In the genomic region with DNA sequence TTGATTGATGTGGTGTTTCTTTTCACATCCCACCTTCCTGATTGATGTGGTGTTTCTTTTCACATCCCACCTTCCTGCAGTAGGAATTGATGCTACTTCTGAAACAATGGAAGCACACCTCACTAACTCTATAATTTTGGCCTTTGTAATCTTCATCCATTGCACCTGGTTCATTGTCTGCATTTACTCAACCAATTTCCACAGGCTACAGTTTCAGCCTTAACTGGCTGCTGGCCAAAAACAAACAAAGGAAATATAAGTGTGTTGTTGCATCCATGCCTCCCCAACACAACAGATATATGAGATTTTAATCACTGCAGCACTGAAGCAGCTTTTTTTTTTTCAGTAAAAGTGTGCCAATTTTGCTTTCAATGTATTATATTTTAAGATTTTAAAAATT, we compare ENCODE assay signal across 17 cellular contexts.
DNase-seq lines count a peak whose midpoint lies in the region; ATAC-seq and TF ChIP-seq lines count a peak whose summit lies in the region.
"Had no signal": no experiment of that assay in that cellular context is flagged by ENCODE, and none has a peak within 500 bp of the region (broad histone marks: within the 10 kb centered on the region; RNA-seq: fewer than 3 reads in every experiment).

No MANE protein-coding gene starts in this region.

- H3K9me3 ChIP-seq in CD8-positive, alpha-beta T cell (ENCODE audit: low read length) = no peaks in the 10 kb centered on the region
- H3K9me3 ChIP-seq: SJSA1 had no signal

- no peak overlapping the region for H3K27ac Mint-ChIP-seq in CD8-positive, alpha-beta T cell
- no peak overlapping the region for H3K27ac Mint-ChIP-seq in mesothelial cell of epicardium

- H3K4me3 Mint-ChIP-seq in CD8-positive, alpha-beta T cell = no peak overlapping the region
- H3K4me3 Mint-ChIP-seq in mesothelial cell of epicardium = no peak overlapping the region

- H3K4me1 ChIP-seq in CD8-positive, alpha-beta T cell (ENCODE audit: insufficient read depth, low read length) = no peaks in the 10 kb centered on the region
- H3K4me1 ChIP-seq: SJSA1 had no signal

- no peak overlapping the region for H3K4me3 ChIP-seq in CD8-positive, alpha-beta T cell (ENCODE audit: low read depth, low read length)
- H3K4me3 ChIP-seq: GM12878, SJSA1 had no signal

- ATAC-seq in CD8-positive, alpha-beta T cell = no peak
- ATAC-seq: GM12878 had no signal

- H3K9me3 Mint-ChIP-seq in CD8-positive, alpha-beta T cell = peaks cover 27% of the 10 kb centered on the region
- peaks cover 14% of the 10 kb centered on the region for H3K9me3 Mint-ChIP-seq in mesothelial cell of epicardium

- H3K4me1 Mint-ChIP-seq in CD8-positive, alpha-beta T cell (ENCODE audit: low read depth) = no peaks in the 10 kb centered on the region
- no peaks in the 10 kb centered on the region for H3K4me1 Mint-ChIP-seq in mesothelial cell of epicardium

- no peak overlapping the region for H3K27ac ChIP-seq in CD8-positive, alpha-beta T cell (ENCODE audit: low read depth, low read length)
- H3K27ac ChIP-seq: SJSA1 had no signal

- no peaks in the 10 kb centered on the region for H3K36me3 ChIP-seq in CD8-positive, alpha-beta T cell (ENCODE audit: insufficient read depth, low read length)
- H3K36me3 ChIP-seq: SJSA1 had no signal

- no peak for TF ChIP-seq CTCF in CD8-positive, alpha-beta T cell (IDR thresholded peaks at IDR 0.05)
- no peak for TF ChIP-seq CTCF in mesothelial cell of epicardium (IDR thresholded peaks at IDR 0.05; ENCODE audit: unreplicated experiment)

- no peaks in the 10 kb centered on the region for H3K27me3 Mint-ChIP-seq in CD8-positive, alpha-beta T cell (ENCODE audit: low read depth)
- H3K27me3 Mint-ChIP-seq in mesothelial cell of epicardium (ENCODE audit: low read depth) = no peaks in the 10 kb centered on the region

- DNase-seq in DMS153 treated with DMSO at 0.1 percent for 48 hours (lab: John Stamatoyannopoulos, UW; ENCODE audit: unreplicated experiment) (peak; percentile 33), NCI-H1105 treated with DMSO at 0.1 percent for 48 hours (lab: John Stamatoyannopoulos, UW) (peak; percentile 42), NCI-H2081 (lab: John Stamatoyannopoulos, UW) (peak; percentile 90 to 98), NCI-H69 (lab: John Stamatoyannopoulos, UW) (peak; percentile 88), AML-193 (lab: John Stamatoyannopoulos, UW) (no peak), NCI-H2171 treated with DMSO at 0.1 percent for 48 hours (lab: John Stamatoyannopoulos, UW) (no peak), mesothelial cell of epicardium (ENCODE audit: low spot score in 2 of 2, unreplicated experiment in 2 of 2) (no peak)
- DNase-seq in CD8-positive, alpha-beta T cell = no peak
- DNase-seq: ACHN, Calu3, DND-41, GOT3, KBM-7, NCI-H82, SW 1271 had no signal

- POLR2A ChIA-PET in CD8-positive, alpha-beta T cell (lab: Charles Lee) = no interaction called here

- CTCF ChIA-PET in CD8-positive, alpha-beta T cell (lab: Charles Lee) = no interaction called here

- no peaks in the 10 kb centered on the region for H3K27me3 ChIP-seq in CD8-positive, alpha-beta T cell (ENCODE audit: insufficient read depth, low read length)
- H3K27me3 ChIP-seq: SJSA1 had no signal

- intact Hi-C loops in CD8-positive, alpha-beta T cell (cut with DNase I, micrococcal nuclease) = no loop called here

- no peaks in the 10 kb centered on the region for H3K36me3 Mint-ChIP-seq in CD8-positive, alpha-beta T cell
- no peaks in the 10 kb centered on the region for H3K36me3 Mint-ChIP-seq in mesothelial cell of epicardium

Comparison
In these comparisons a context has a peak if more than half of its experiments do, and no peak if none do; other contexts are left out.
1. DNase-seq: peak in DMS153 treated with DMSO at 0.1 percent for 48 hours (single experiment), NCI-H1105 treated with DMSO at 0.1 percent for 48 hours (single experiment), NCI-H2081 (2 of 2) and NCI-H69 (single experiment); none in AML-193 (0 of 2), CD8-positive, alpha-beta T cell (0 of 7), NCI-H2171 treated with DMSO at 0.1 percent for 48 hours (single experiment) and mesothelial cell of epicardium (0 of 2).